ENCODE assay signal across 1 cellular context in the genomic region with DNA sequence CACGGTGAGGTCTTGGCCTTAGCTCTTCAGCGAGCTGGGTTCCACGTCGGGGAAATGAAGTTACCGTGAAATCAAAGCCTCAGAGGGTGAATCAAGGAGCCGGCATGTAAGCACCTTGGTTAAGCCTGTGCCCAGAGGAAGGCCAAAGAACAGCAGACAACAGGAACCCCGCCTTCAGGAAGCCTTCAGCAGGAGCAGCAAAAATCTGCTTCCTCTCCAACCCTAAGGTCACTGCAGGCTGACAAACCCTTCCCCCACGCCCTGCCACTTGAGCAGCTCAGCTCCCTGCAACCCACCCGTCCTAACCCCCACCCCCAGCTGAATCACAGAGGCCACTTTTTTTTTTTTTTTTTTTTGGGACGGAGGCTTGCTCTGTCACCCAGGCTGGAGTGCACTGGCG.
TF ChIP-seq lines count a peak whose summit lies in the region.

No MANE protein-coding gene starts in this region.

TF ChIP-seq in WTC11, 78 proteins besides CTCF, POLR2A, EP300 and RAD21 (continued from another document):
- TF ChIP-seq, protein P1, sequence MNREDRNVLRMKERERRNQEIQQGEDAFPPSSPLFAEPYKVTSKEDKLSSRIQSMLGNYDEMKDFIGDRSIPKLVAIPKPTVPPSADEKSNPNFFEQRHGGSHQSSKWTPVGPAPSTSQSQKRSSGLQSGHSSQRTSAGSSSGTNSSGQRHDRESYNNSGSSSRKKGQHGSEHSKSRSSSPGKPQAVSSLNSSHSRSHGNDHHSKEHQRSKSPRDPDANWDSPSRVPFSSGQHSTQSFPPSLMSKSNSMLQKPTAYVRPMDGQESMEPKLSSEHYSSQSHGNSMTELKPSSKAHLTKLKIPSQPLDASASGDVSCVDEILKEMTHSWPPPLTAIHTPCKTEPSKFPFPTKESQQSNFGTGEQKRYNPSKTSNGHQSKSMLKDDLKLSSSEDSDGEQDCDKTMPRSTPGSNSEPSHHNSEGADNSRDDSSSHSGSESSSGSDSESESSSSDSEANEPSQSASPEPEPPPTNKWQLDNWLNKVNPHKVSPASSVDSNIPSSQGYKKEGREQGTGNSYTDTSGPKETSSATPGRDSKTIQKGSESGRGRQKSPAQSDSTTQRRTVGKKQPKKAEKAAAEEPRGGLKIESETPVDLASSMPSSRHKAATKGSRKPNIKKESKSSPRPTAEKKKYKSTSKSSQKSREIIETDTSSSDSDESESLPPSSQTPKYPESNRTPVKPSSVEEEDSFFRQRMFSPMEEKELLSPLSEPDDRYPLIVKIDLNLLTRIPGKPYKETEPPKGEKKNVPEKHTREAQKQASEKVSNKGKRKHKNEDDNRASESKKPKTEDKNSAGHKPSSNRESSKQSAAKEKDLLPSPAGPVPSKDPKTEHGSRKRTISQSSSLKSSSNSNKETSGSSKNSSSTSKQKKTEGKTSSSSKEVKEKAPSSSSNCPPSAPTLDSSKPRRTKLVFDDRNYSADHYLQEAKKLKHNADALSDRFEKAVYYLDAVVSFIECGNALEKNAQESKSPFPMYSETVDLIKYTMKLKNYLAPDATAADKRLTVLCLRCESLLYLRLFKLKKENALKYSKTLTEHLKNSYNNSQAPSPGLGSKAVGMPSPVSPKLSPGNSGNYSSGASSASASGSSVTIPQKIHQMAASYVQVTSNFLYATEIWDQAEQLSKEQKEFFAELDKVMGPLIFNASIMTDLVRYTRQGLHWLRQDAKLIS (CRISPR knock-in tag; IDR thresholded peaks at IDR 0.05; ENCODE audit: borderline replicate concordance) = no peak
- TF ChIP-seq TP53 (CRISPR knock-in tag; IDR thresholded peaks at IDR 0.05) = no peak
- no peak for TF ChIP-seq FOXK1 (CRISPR knock-in tag; IDR thresholded peaks at IDR 0.05)
- no peak for TF ChIP-seq OVOL2 (CRISPR knock-in tag; IDR thresholded peaks at IDR 0.05; ENCODE audit: borderline replicate concordance)
- TF ChIP-seq, protein P2, sequence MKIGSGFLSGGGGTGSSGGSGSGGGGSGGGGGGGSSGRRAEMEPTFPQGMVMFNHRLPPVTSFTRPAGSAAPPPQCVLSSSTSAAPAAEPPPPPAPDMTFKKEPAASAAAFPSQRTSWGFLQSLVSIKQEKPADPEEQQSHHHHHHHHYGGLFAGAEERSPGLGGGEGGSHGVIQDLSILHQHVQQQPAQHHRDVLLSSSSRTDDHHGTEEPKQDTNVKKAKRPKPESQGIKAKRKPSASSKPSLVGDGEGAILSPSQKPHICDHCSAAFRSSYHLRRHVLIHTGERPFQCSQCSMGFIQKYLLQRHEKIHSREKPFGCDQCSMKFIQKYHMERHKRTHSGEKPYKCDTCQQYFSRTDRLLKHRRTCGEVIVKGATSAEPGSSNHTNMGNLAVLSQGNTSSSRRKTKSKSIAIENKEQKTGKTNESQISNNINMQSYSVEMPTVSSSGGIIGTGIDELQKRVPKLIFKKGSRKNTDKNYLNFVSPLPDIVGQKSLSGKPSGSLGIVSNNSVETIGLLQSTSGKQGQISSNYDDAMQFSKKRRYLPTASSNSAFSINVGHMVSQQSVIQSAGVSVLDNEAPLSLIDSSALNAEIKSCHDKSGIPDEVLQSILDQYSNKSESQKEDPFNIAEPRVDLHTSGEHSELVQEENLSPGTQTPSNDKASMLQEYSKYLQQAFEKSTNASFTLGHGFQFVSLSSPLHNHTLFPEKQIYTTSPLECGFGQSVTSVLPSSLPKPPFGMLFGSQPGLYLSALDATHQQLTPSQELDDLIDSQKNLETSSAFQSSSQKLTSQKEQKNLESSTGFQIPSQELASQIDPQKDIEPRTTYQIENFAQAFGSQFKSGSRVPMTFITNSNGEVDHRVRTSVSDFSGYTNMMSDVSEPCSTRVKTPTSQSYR (CRISPR knock-in tag; IDR thresholded peaks at IDR 0.05) = no peak
- TF ChIP-seq JAZF1 (CRISPR knock-in tag; IDR thresholded peaks at IDR 0.05) = no peak
- no peak for TF ChIP-seq SP1 (CRISPR knock-in tag; conservative IDR thresholded peaks at IDR 0.05)
- TF ChIP-seq GABPB1 (CRISPR knock-in tag; IDR thresholded peaks at IDR 0.05) = no peak
- TF ChIP-seq, protein P3, sequence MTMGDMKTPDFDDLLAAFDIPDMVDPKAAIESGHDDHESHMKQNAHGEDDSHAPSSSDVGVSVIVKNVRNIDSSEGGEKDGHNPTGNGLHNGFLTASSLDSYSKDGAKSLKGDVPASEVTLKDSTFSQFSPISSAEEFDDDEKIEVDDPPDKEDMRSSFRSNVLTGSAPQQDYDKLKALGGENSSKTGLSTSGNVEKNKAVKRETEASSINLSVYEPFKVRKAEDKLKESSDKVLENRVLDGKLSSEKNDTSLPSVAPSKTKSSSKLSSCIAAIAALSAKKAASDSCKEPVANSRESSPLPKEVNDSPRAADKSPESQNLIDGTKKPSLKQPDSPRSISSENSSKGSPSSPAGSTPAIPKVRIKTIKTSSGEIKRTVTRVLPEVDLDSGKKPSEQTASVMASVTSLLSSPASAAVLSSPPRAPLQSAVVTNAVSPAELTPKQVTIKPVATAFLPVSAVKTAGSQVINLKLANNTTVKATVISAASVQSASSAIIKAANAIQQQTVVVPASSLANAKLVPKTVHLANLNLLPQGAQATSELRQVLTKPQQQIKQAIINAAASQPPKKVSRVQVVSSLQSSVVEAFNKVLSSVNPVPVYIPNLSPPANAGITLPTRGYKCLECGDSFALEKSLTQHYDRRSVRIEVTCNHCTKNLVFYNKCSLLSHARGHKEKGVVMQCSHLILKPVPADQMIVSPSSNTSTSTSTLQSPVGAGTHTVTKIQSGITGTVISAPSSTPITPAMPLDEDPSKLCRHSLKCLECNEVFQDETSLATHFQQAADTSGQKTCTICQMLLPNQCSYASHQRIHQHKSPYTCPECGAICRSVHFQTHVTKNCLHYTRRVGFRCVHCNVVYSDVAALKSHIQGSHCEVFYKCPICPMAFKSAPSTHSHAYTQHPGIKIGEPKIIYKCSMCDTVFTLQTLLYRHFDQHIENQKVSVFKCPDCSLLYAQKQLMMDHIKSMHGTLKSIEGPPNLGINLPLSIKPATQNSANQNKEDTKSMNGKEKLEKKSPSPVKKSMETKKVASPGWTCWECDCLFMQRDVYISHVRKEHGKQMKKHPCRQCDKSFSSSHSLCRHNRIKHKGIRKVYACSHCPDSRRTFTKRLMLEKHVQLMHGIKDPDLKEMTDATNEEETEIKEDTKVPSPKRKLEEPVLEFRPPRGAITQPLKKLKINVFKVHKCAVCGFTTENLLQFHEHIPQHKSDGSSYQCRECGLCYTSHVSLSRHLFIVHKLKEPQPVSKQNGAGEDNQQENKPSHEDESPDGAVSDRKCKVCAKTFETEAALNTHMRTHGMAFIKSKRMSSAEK (CRISPR knock-in tag; IDR thresholded peaks at IDR 0.05; ENCODE audit: borderline replicate concordance) = no peak
- no peak for TF ChIP-seq NFYB (CRISPR knock-in tag; conservative IDR thresholded peaks at IDR 0.05; ENCODE audit: low read depth)
- TF ChIP-seq EMX1 (CRISPR knock-in tag; IDR thresholded peaks at IDR 0.05) = no peak
- TF ChIP-seq CBFB (CRISPR knock-in tag; IDR thresholded peaks at IDR 0.05; ENCODE audit: low read depth) = no peak
- no peak for TF ChIP-seq ZNF232 (CRISPR knock-in tag; IDR thresholded peaks at IDR 0.05)
- TF ChIP-seq NR1H2 (CRISPR knock-in tag; IDR thresholded peaks at IDR 0.05) = no peak
- no peak for TF ChIP-seq SMAD4 (CRISPR knock-in tag; IDR thresholded peaks at IDR 0.05)
- TF ChIP-seq GRHL2 (CRISPR knock-in tag; IDR thresholded peaks at IDR 0.05; ENCODE audit: insufficient replicate concordance, severe bottlenecking) = no peak
- TF ChIP-seq, protein P4, sequence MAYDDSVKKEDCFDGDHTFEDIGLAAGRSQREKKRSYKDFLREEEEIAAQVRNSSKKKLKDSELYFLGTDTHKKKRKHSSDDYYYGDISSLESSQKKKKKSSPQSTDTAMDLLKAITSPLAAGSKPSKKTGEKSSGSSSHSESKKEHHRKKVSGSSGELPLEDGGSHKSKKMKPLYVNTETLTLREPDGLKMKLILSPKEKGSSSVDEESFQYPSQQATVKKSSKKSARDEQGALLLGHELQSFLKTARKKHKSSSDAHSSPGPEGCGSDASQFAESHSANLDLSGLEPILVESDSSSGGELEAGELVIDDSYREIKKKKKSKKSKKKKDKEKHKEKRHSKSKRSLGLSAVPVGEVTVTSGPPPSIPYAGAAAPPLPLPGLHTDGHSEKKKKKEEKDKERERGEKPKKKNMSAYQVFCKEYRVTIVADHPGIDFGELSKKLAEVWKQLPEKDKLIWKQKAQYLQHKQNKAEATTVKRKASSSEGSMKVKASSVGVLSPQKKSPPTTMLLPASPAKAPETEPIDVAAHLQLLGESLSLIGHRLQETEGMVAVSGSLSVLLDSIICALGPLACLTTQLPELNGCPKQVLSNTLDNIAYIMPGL (CRISPR knock-in tag; IDR thresholded peaks at IDR 0.05) = no peak
- TF ChIP-seq ETV6 (CRISPR knock-in tag; IDR thresholded peaks at IDR 0.05) = no peak
